ENCODE assay signal across 15 cellular contexts in genomic region chr14:96176811-96177211, GRCh38. TPM values are rescaled to one million over a fixed set of nuclear protein-coding genes. Genes with fewer than 3 reads are reported as not detected.
DNase-seq lines count a peak whose midpoint lies in the region; ATAC-seq and TF ChIP-seq lines count a peak whose summit lies in the region.
"Had no signal": no experiment of that assay in that cellular context is flagged by ENCODE, and none has a peak within 500 bp of the region (broad histone marks: within the 10 kb centered on the region; RNA-seq: fewer than 3 reads in every experiment).

No MANE protein-coding gene starts in this region.

- TF ChIP-seq CTCF in AG09309 (IDR thresholded peaks at IDR 0.05; ENCODE audit: control insufficient read depth, insufficient read depth, low read depth, low read length, missing control alignments), result no peak
- no peak for TF ChIP-seq CTCF in fibroblast of the aortic adventitia (IDR thresholded peaks at IDR 0.05; ENCODE audit: insufficient read depth, low read length)
- no peak for TF ChIP-seq CTCF in nephron progenitor cell (IDR thresholded peaks at IDR 0.05)
- TF ChIP-seq CTCF in spleen (IDR thresholded peaks at IDR 0.05 in 8 of 11, conservative IDR thresholded peaks at IDR 0.05 in 3 of 11), result no peak
- no peak for TF ChIP-seq CTCF in endothelial cell (IDR thresholded peaks at IDR 0.05; ENCODE audit: unreplicated experiment)

- H3K27ac Mint-ChIP-seq in nephron progenitor cell, result peak overlapping the region; percentile 68
- H3K27ac Mint-ChIP-seq in endothelial cell (ENCODE audit: unreplicated experiment), result no peak overlapping the region
- H3K27ac Mint-ChIP-seq: activated T-helper 17 cell treated with anti-CD3 and anti-CD28 coated beads, Interleukin-2, amount 50 U/mL, for 72 hours had no signal

- no peaks in the 10 kb centered on the region for H3K4me1 ChIP-seq in spleen

- intact Hi-C loops in spleen (cut with DNase I; ENCODE audit: low total_unique reads), result no loop called here

- H3K27ac ChIP-seq in spleen (no peak overlapping the region), substantia nigra (ENCODE audit: low read depth, low read length, poor library complexity, severe bottlenecking) (no peak overlapping the region)
- H3K27ac ChIP-seq: neutrophil, WERI-Rb-1 had no signal

- DNase-seq in AG09309 (ENCODE audit: low read depth), result peak; percentile 93
- DNase-seq in NCI-H226, result peak; percentile 87
- DNase-seq in fibroblast of the aortic adventitia (ENCODE audit: low read depth), result peak; percentile 99
- no peak for DNase-seq in nephron progenitor cell
- DNase-seq in spleen, result no peak
- no peak for DNase-seq in endothelial cell (ENCODE audit: low spot score)
- no peak for DNase-seq in substantia nigra (lab: John Stamatoyannopoulos, UW)
- DNase-seq: dermis blood vessel endothelial cell, NCI-H2029, trophoblast cell, WERI-Rb-1 had no signal

- no peak overlapping the region for H3K4me3 ChIP-seq in AG09309 (ENCODE audit: control insufficient read depth, low read depth, low read length)
- no peak overlapping the region for H3K4me3 ChIP-seq in fibroblast of the aortic adventitia (ENCODE audit: low read depth, low read length)
- no peak overlapping the region for H3K4me3 ChIP-seq in spleen

- H3K36me3 ChIP-seq in spleen, result no peaks in the 10 kb centered on the region
- H3K36me3 ChIP-seq: neutrophil, WERI-Rb-1 had no signal

- H3K27me3 Mint-ChIP-seq in nephron progenitor cell (ENCODE audit: low read depth, poor library complexity) (peaks cover 33% of the 10 kb centered on the region), endothelial cell (ENCODE audit: unreplicated experiment) (peaks cover 13% of the 10 kb centered on the region)

- H3K4me1 Mint-ChIP-seq in nephron progenitor cell (peaks cover 16% of the 10 kb centered on the region), endothelial cell (ENCODE audit: unreplicated experiment) (no peaks in the 10 kb centered on the region)
- H3K4me1 Mint-ChIP-seq: activated T-helper 17 cell treated with anti-CD3 and anti-CD28 coated beads, Interleukin-2, amount 50 U/mL, for 72 hours had no signal

- H3K4me3 Mint-ChIP-seq in nephron progenitor cell, result no peak overlapping the region
- H3K4me3 Mint-ChIP-seq in endothelial cell (ENCODE audit: unreplicated experiment), result no peak overlapping the region
- H3K4me3 Mint-ChIP-seq: activated T-helper 17 cell treated with anti-CD3 and anti-CD28 coated beads, Interleukin-2, amount 50 U/mL, for 72 hours had no signal

- H3K9me3 Mint-ChIP-seq in nephron progenitor cell (peaks cover 4% of the 10 kb centered on the region), endothelial cell (ENCODE audit: unreplicated experiment) (no peaks in the 10 kb centered on the region)
- H3K9me3 Mint-ChIP-seq: activated T-helper 17 cell treated with anti-CD3 and anti-CD28 coated beads, Interleukin-2, amount 50 U/mL, for 72 hours had no signal

- WGBS in spleen, 5 donors, result 43 to 73% (median 62%) methylated on average over 8 of the region's 8 CpGs

- no peak for TF ChIP-seq POLR2A in spleen (IDR thresholded peaks at IDR 0.05)

- H3K36me3 Mint-ChIP-seq in nephron progenitor cell (ENCODE audit: low read depth), result no peaks in the 10 kb centered on the region
- H3K36me3 Mint-ChIP-seq in endothelial cell (ENCODE audit: low read depth, unreplicated experiment), result no peaks in the 10 kb centered on the region

- H3K27me3 ChIP-seq in spleen (replicated peaks in 1 of 7), result peaks cover 0 to 58% (median 0%) of the 10 kb centered on the region in 7 donors

- no peak for ATAC-seq in HG03571 (IDR thresholded peaks at IDR 0.05; ENCODE audit: unreplicated experiment)
- ATAC-seq: activated T-helper 17 cell treated with anti-CD3 and anti-CD28 coated beads, Interleukin-2, amount 50 U/mL, for 72 hours; Panc1 had no signal

- no peaks in the 10 kb centered on the region for H3K9me3 ChIP-seq in spleen
- H3K9me3 ChIP-seq: neutrophil had no signal

RNA-seq across cellular contexts. Expression of gene BDKRB2, which starts 27.8 kb away (rescaled TPM):
- 7.4 and 23.1 TPM in 2 replicates for total RNA-seq in fibroblast of the aortic adventitia (ENCODE audit: low replicate concordance)
- total RNA-seq in spleen, result under 1 TPM in 4 of 7 donors, not detected in 3; 0.13 to 0.57 (median 0.17) TPM
- polyA plus RNA-seq in spleen, result under 1 TPM; 0.02 to 0.22 (median 0.11) TPM
- 0.15 TPM for total RNA-seq in endothelial cell (ENCODE audit: unreplicated experiment)
- total RNA-seq: activated T-helper 17 cell treated with anti-CD3 and anti-CD28 coated beads, Interleukin-2, amount 50 U/mL, for 72 hours had no signal

Comparison
In these comparisons a context has a peak if more than half of its experiments do, and no peak if none do; other contexts are left out.
1. DNase-seq: peak in AG09309 (single experiment), NCI-H226 (single experiment) and fibroblast of the aortic adventitia (single experiment); none in nephron progenitor cell (single experiment), spleen (single experiment), endothelial cell (single experiment) and substantia nigra (0 of 49).